Comparison of ENCODE assay signal across 17 cellular contexts in genomic region chr9:122318284-122318683, GRCh38. TPM values are rescaled to one million over a fixed set of nuclear protein-coding genes. Genes with fewer than 3 reads are reported as not detected.
DNase-seq lines count a peak whose midpoint lies in the region; ATAC-seq, FAIRE-seq and TF ChIP-seq lines count a peak whose summit lies in the region.
"Had no signal": no experiment of that assay in that cellular context is flagged by ENCODE, and none has a peak within 500 bp of the region (broad histone marks: within the 10 kb centered on the region; RNA-seq: fewer than 3 reads in every experiment).

No MANE protein-coding gene starts in this region.

- no peaks in the 10 kb centered on the region for H3K79me2 ChIP-seq in mammary epithelial cell (ENCODE audit: insufficient read depth, low read length)

- H3K9ac ChIP-seq in mammary epithelial cell (ENCODE audit: insufficient read depth, low read length), result no peak overlapping the region

- dilution Hi-C loops in mammary epithelial cell (cut with HindIII; ENCODE audit: low sequenced_read_pairs), result no loop called here

- H3K4me1 ChIP-seq in mammary epithelial cell (ENCODE audit: insufficient read depth, low read length), result no peaks in the 10 kb centered on the region
- H3K4me1 ChIP-seq: foreskin keratinocyte, pancreas had no signal

- no peak for TF ChIP-seq CTCF in fibroblast of mammary gland (conservative IDR thresholded peaks at IDR 0.05; ENCODE audit: control insufficient read depth, insufficient read depth, low read depth, low read length)
- no peak for TF ChIP-seq CTCF in mammary epithelial cell (conservative IDR thresholded peaks at IDR 0.05 in 1 of 2, IDR thresholded peaks at IDR 0.05 in 1 of 2; ENCODE audit: extremely low read depth in 1 of 2, insufficient read depth in 1 of 2, low read depth in 1 of 2, low read length in 2 of 2)

- no peak overlapping the region for H2AFZ ChIP-seq in mammary epithelial cell (ENCODE audit: low read depth, low read length)

- DNase-seq in NCI-H1092 treated with DMSO at 0.1 percent for 48 hours (lab: John Stamatoyannopoulos, UW) (peak; percentile 14), NCI-H1092 (lab: John Stamatoyannopoulos, UW) (no peak), fibroblast of mammary gland (ENCODE audit: low read depth) (peak; percentile 12), middle frontal gyrus (ENCODE audit: extremely low spot score, low spot score) (peak; percentile 46), GM19239 (ENCODE audit: insufficient read length, low spot score) (no peak), NCI-H2196 (lab: John Stamatoyannopoulos, UW; ENCODE audit: unreplicated experiment) (no peak), mammary epithelial cell (no peak)
- DNase-seq: activated CD4-positive, alpha-beta memory T cell treated with anti-CD3 and anti-CD28 coated beads for 36 hours; amniotic stem cell; foreskin keratinocyte; NCI-H1105 treated with DMSO at 0.1 percent for 48 hours; NCI-H524 treated with DMSO at 0.1 percent for 48 hours; pancreas had no signal

- 92% methylated on average over 3 of the region's 3 CpGs for WGBS in mammary epithelial cell (ENCODE audit: low coverage, missing lambda C conversion rate)

- no peaks in the 10 kb centered on the region for H4K20me1 ChIP-seq in mammary epithelial cell (ENCODE audit: insufficient read depth, low read length)

- no peaks in the 10 kb centered on the region for H3K9me3 ChIP-seq in mammary epithelial cell (replicated peaks; ENCODE audit: insufficient read depth, low read length)
- H3K9me3 ChIP-seq: pancreas had no signal

- peaks cover 24% of the 10 kb centered on the region for H3K36me3 ChIP-seq in mammary epithelial cell (ENCODE audit: insufficient read depth, low read length)

- H3K4me3 ChIP-seq in fibroblast of mammary gland (ENCODE audit: control insufficient read depth, low read depth, low read length) (no peak overlapping the region), mammary epithelial cell (replicated peaks in 1 of 3; ENCODE audit: insufficient read depth in 1 of 3, low read depth in 2 of 3, low read length in 3 of 3) (no peak overlapping the region)
- H3K4me3 ChIP-seq: pancreas had no signal

- no TSS peak for BruUV-seq in mammary epithelial cell (replicated peaks; lab: Mats Ljungman, UMichigan)

- no peak overlapping the region for H3K4me2 ChIP-seq in mammary epithelial cell (ENCODE audit: insufficient read depth, low read depth, low read length)

- intact Hi-C loops in mammary epithelial cell (cut with micrococcal nuclease), result no loop called here

- no peaks in the 10 kb centered on the region for H3K27me3 ChIP-seq in mammary epithelial cell (ENCODE audit: insufficient read depth, low read length)
- H3K27me3 ChIP-seq: foreskin keratinocyte, pancreas had no signal

- H3K27ac ChIP-seq in mammary epithelial cell (ENCODE audit: insufficient read depth, low read depth, low read length), result no peak overlapping the region
- H3K27ac ChIP-seq: 22Rv1, C4-2B, foreskin keratinocyte, pancreas had no signal

- no peak for ATAC-seq in HG03045 (IDR thresholded peaks at IDR 0.05; ENCODE audit: unreplicated experiment)
- ATAC-seq: foreskin keratinocyte, HCT116, pancreas had no signal

- no peak for FAIRE-seq in GM19239 (lab: Jason Lieb, UNC)
- FAIRE-seq: pancreas had no signal

- in situ Hi-C loops in mammary epithelial cell (cut with MboI; ENCODE audit: low sequenced_read_pairs in 2 of 2), result no loop called here

- CTCF ChIA-PET in mammary epithelial cell (lab: Charles Lee; ENCODE audit: low non-redundant PET), result no interaction called here

RNA-seq across cellular contexts. Expression of gene PTGS1, which starts 52.5 kb away (rescaled TPM):
- total RNA-seq in mammary epithelial cell, result 10 to 100 TPM in 1 of 2 donors, 1 to 10 TPM in 1; 3.7 to 14.8 TPM
- polyA plus RNA-seq in mammary epithelial cell, result 21.7 TPM
- 37.3 TPM for polyA minus RNA-seq in mammary epithelial cell

RNA-seq across cellular contexts. Expression of gene MRRF, which starts 53.6 kb away (rescaled TPM):
- 10 to 100 TPM; 43.0 to 52.0 TPM for total RNA-seq in mammary epithelial cell
- 65.8 TPM for polyA plus RNA-seq in mammary epithelial cell
- polyA minus RNA-seq in mammary epithelial cell, result 33.9 TPM

RNA-seq across cellular contexts. Expression of gene RBM18, which starts 53.6 kb away (rescaled TPM):
- 10 to 100 TPM; 14.3 to 39.7 TPM for total RNA-seq in mammary epithelial cell
- 22.6 TPM for polyA plus RNA-seq in mammary epithelial cell
- polyA minus RNA-seq in mammary epithelial cell, result 22.0 TPM

Comparison
In these comparisons a context has a peak if more than half of its experiments do, and no peak if none do; other contexts are left out.
1. DNase-seq: peak in NCI-H1092 treated with DMSO at 0.1 percent for 48 hours (single experiment), fibroblast of mammary gland (single experiment) and middle frontal gyrus (single experiment); none in NCI-H1092 (single experiment), GM19239 (single experiment), NCI-H2196 (single experiment) and mammary epithelial cell (single experiment).